In the genomic region with DNA sequence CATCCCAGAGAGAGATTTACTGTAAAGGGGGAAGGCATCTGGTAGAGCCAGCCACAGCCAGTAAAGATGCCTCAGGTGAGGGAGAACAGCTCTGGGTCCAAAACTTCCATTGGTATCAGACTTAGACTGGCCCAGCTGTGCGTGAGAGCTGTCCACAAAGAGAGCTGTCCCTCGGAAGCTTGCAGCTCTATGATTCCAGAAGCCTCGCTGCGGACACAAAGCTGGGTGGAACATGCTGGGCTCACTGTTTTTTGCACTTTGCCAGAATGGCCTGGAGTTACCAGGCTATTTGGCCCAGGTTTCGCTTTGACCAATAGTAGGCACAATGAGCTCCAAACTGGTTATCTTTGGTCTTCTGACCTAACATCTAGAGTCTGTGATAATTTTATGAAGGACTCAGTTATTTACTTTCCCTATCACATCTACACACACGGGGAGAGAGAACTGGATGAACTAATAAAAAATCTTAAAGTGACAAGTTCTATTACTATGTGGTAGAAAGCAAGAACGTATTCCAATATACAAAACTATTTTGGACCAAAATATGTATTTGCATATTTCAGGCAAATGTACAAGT, we compare ENCODE assay signal across 21 cellular contexts.
"Had no signal": no experiment of that assay in that cellular context is flagged by ENCODE, and none has a peak within 500 bp of the region (broad histone marks: within the 10 kb centered on the region; RNA-seq: fewer than 3 reads in every experiment).

No MANE protein-coding gene starts in this region.

- H3K79me2 ChIP-seq: parathyroid adenoma had no signal

- H3K27me3 Mint-ChIP-seq: activated CD4-positive, alpha-beta T cell treated with anti-CD3 and anti-CD28 coated beads, Interleukin-2, amount 10 ng/mL, durations not matched to agents 24 days and 14 days; central memory CD8-positive, alpha-beta T cell had no signal

- H3K4me3 Mint-ChIP-seq: activated CD4-positive, alpha-beta T cell treated with anti-CD3 and anti-CD28 coated beads, Interleukin-2, amount 10 ng/mL, durations not matched to agents 24 days and 14 days; activated CD8-positive, alpha-beta T cell treated with anti-CD3 and anti-CD28 coated beads, Interleukin-2, amount 10 ng/mL, durations not matched to agents 7 days and 5 days; central memory CD8-positive, alpha-beta T cell; naive B cell had no signal

- H3K9me3 ChIP-seq: heart left ventricle, right atrium auricular region, thoracic aorta had no signal

- H3K36me3 ChIP-seq: heart left ventricle, right atrium auricular region, thoracic aorta had no signal

- H3K27ac ChIP-seq: foreskin keratinocyte, heart left ventricle, parathyroid adenoma, right atrium auricular region, thoracic aorta had no signal

- H3K9me3 Mint-ChIP-seq: activated CD4-positive, alpha-beta T cell treated with anti-CD3 and anti-CD28 coated beads, Interleukin-2, amount 10 ng/mL, durations not matched to agents 24 days and 14 days; activated naive CD4-positive, alpha-beta T cell treated with anti-CD3 and anti-CD28 coated beads, Interleukin-2, amount 50 U/mL, for 72 hours; brain; central memory CD8-positive, alpha-beta T cell; naive B cell had no signal

- DNase-seq: activated CD4-positive, alpha-beta T cell treated with anti-CD3 and anti-CD28 coated beads, Interleukin-2, amount 10 ng/mL, durations not matched to agents 24 days and 14 days; activated CD4-positive, CD25-positive, alpha-beta regulatory T cell; activated CD8-positive, alpha-beta memory T cell treated with anti-CD3 and anti-CD28 coated beads, Interleukin-2, amount 50 U/mL, for 4 hours; activated CD8-positive, alpha-beta T cell treated with anti-CD3 and anti-CD28 coated beads, Interleukin-2, amount 10 ng/mL, durations not matched to agents 7 days and 5 days; activated effector memory CD4-positive, alpha-beta T cell treated with anti-CD3 and anti-CD28 coated beads, Interleukin-2, amount 50 U/mL, for 16 hours; activated T-cell treated with anti-CD3 and anti-CD28 coated beads, Interleukin-2, amount 50 U/mL, for 48 hours; effector memory CD4-positive, alpha-beta T cell; foreskin keratinocyte; heart left ventricle; naive B cell; stimulated activated CD4-positive, alpha-beta T cell treated with anti-CD3 and anti-CD28 coated beads, Interleukin-15, amount 100 ng/mL, for 24 hours; stimulated activated CD4-positive, alpha-beta T cell treated with anti-CD3 and anti-CD28 coated beads, Interleukin-4, amount 100 ng/mL, for 24 hours; stimulated activated naive CD4-positive, alpha-beta T cell treated with Interleukin-2 at 50 U/mL for 16 hours; T-helper 2 cell had no signal

- H3K36me3 Mint-ChIP-seq: activated naive CD4-positive, alpha-beta T cell treated with anti-CD3 and anti-CD28 coated beads, Interleukin-2, amount 50 U/mL, for 72 hours; naive B cell had no signal

- H3K4me1 ChIP-seq: foreskin keratinocyte, heart left ventricle, parathyroid adenoma, right atrium auricular region had no signal

- H3K27me3 ChIP-seq: foreskin keratinocyte, right atrium auricular region had no signal

- ATAC-seq: activated CD8-positive, alpha-beta T cell treated with anti-CD3 and anti-CD28 coated beads, Interleukin-2, amount 10 ng/mL, durations not matched to agents 7 days and 5 days; activated naive CD4-positive, alpha-beta T cell treated with anti-CD3 and anti-CD28 coated beads, Interleukin-2, amount 50 U/mL, for 72 hours; foreskin keratinocyte; heart left ventricle; left lobe of liver had no signal

- H3K4me3 ChIP-seq: heart left ventricle, right atrium auricular region, thoracic aorta had no signal

- H3K27ac Mint-ChIP-seq: activated CD4-positive, alpha-beta T cell treated with anti-CD3 and anti-CD28 coated beads, Interleukin-2, amount 10 ng/mL, durations not matched to agents 24 days and 14 days; activated CD8-positive, alpha-beta T cell treated with anti-CD3 and anti-CD28 coated beads, Interleukin-2, amount 10 ng/mL, durations not matched to agents 7 days and 5 days; activated naive CD4-positive, alpha-beta T cell treated with anti-CD3 and anti-CD28 coated beads, Interleukin-2, amount 50 U/mL, for 72 hours; naive B cell had no signal

- H3K9ac ChIP-seq: parathyroid adenoma had no signal

- H2AFZ ChIP-seq: parathyroid adenoma had no signal

- H3K4me1 Mint-ChIP-seq: activated CD4-positive, alpha-beta T cell treated with anti-CD3 and anti-CD28 coated beads, Interleukin-2, amount 10 ng/mL, durations not matched to agents 24 days and 14 days; central memory CD8-positive, alpha-beta T cell; naive B cell had no signal
